Comparison of ENCODE assay signal across 1 cellular context in genomic region chrX:77900688-77901087, GRCh38.
TF ChIP-seq lines count a peak whose summit lies in the region.

No MANE protein-coding gene starts in this region.

TF ChIP-seq in WTC11, 78 proteins besides CTCF, POLR2A, EP300 and RAD21 (continued from another document):
- no peak for TF ChIP-seq ZNF425 (CRISPR knock-in tag; conservative IDR thresholded peaks at IDR 0.05)
- TF ChIP-seq PRDM15 (CRISPR knock-in tag; IDR thresholded peaks at IDR 0.05): no peak
